Comparison of ENCODE assay signal across 13 cellular contexts in the genomic region with DNA sequence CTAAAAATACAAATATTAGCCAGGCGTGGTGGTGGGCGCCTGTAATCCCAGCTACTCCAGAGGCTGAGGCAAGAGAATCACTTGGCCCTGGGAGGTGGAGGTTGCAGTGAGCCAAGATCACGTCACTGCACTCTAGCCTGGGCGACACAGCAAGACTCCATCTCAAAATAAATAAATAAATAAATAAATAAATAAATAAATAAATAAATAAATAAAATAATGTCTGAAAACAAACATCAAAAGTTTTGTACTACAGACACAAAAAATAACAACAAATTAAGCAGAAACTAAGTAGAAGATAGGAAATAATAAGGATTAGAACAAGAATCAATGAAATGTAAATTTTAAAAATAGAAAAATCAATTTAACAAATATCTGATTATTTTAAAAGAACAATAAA. TPM values are rescaled to one million over a fixed set of nuclear protein-coding genes. Genes with fewer than 3 reads are reported as not detected.
DNase-seq lines count a peak whose midpoint lies in the region; ATAC-seq, FAIRE-seq and TF ChIP-seq lines count a peak whose summit lies in the region.
"Not testable (repeated sequence)": the region's sequence is repeated elsewhere in the genome, so short reads cannot be mapped to it uniquely, and the experiment has no call there.
"Had no signal": no experiment of that assay in that cellular context is flagged by ENCODE, and none has a peak within 500 bp of the region (broad histone marks: within the 10 kb centered on the region; RNA-seq: fewer than 3 reads in every experiment).

No MANE protein-coding gene starts in this region.

- not testable (repeated sequence) for H3K4me3 ChIP-seq in A549; HEK293 (ENCODE audit: low read depth, low read length); pancreas

- not testable (repeated sequence) for ATAC-seq in A549, pancreas

- intact Hi-C loops in pancreas (cut with DNase I), result not testable (repeated sequence)

- H3K27me3 ChIP-seq in pancreas, result not testable (repeated sequence)

- not testable (repeated sequence) for H3K27ac ChIP-seq in A549; HEK293 (ENCODE audit: extremely low read depth, low read depth, low read length); pancreas

- not testable (repeated sequence) for H3K36me3 ChIP-seq in HEK293 (ENCODE audit: control insufficient read depth in 2 of 2, insufficient read depth in 1 of 2, low read length in 2 of 2); pancreas

- TF ChIP-seq EP300 in A549 (IDR thresholded peaks at IDR 0.05), result not testable (repeated sequence)

- TF ChIP-seq CTCF in A549 (IDR thresholded peaks at IDR 0.05); HEK293 (tag by site-specific recombination; IDR thresholded peaks at IDR 0.05); pancreas (IDR thresholded peaks at IDR 0.05): not testable (repeated sequence)

- FAIRE-seq in A549 (lab: Jason Lieb, UNC), result not testable (repeated sequence)
- peak; percentile 17 for FAIRE-seq in TTC549 (lab: Jason Lieb, UNC)
- peak; percentile 87 for FAIRE-seq in frontal cortex (lab: Jason Lieb, UNC)
- peak; percentile 88 for FAIRE-seq in pancreas (lab: Jason Lieb, UNC)

- H3K9me3 ChIP-seq in A549; HEK293 (ENCODE audit: control insufficient read depth, insufficient read depth, low read depth, low read length); pancreas: not testable (repeated sequence)

- WGBS in A549 (ENCODE audit: missing lambda C conversion rate), result 15% methylated on average over 4 of the region's 4 CpGs
- 70 to 81% methylated on average over 4 of the region's 4 CpGs for WGBS in pancreas, 2 donors

- CTCF ChIA-PET in A549 (lab: Yijun Ruan, JAX), result interaction anchor here (1.2 kb wide), 1 partner anchor 10 kb away, joined by 3 read pairs; no protein-coding TSS in a partner anchor
- CTCF ChIA-PET in HEK293 (lab: Yijun Ruan, JAX), result not testable (repeated sequence)

- POLR2A ChIA-PET in A549 (lab: Yijun Ruan, JAX); HEK293 (lab: Yijun Ruan, JAX): not testable (repeated sequence)

- not testable (repeated sequence) for H3K4me2 ChIP-seq in A549

- not testable (repeated sequence) for H3K4me1 ChIP-seq in A549; HEK293 (ENCODE audit: control insufficient read depth, insufficient read depth, low read length); pancreas

- not testable (repeated sequence) for DNase-seq in A549 (ENCODE audit: low read depth in 1 of 2, low spot score in 1 of 2); frontal cortex (ENCODE audit: low spot score in 2 of 2); pancreas

- not testable (repeated sequence) for TF ChIP-seq RAD21 in A549 (conservative IDR thresholded peaks at IDR 0.05 in 1 of 2, IDR thresholded peaks at IDR 0.05 in 1 of 2)

- not testable (repeated sequence) for TF ChIP-seq POLR2A in A549 (IDR thresholded peaks at IDR 0.05; ENCODE audit: low read length)

TF ChIP-seq in A549, 52 proteins besides CTCF, POLR2A, EP300 and RAD21:
- peak; percentile 46 for TF ChIP-seq ZC3H11A (IDR thresholded peaks at IDR 0.05)
TF ChIP-seq in A549: peak in this region for 1; not testable (repeated sequence) for 51.

TF ChIP-seq in HEK293, 187 proteins besides CTCF, POLR2A, EP300 and RAD21 (continues in another document):
- TF ChIP-seq, protein P1, sequence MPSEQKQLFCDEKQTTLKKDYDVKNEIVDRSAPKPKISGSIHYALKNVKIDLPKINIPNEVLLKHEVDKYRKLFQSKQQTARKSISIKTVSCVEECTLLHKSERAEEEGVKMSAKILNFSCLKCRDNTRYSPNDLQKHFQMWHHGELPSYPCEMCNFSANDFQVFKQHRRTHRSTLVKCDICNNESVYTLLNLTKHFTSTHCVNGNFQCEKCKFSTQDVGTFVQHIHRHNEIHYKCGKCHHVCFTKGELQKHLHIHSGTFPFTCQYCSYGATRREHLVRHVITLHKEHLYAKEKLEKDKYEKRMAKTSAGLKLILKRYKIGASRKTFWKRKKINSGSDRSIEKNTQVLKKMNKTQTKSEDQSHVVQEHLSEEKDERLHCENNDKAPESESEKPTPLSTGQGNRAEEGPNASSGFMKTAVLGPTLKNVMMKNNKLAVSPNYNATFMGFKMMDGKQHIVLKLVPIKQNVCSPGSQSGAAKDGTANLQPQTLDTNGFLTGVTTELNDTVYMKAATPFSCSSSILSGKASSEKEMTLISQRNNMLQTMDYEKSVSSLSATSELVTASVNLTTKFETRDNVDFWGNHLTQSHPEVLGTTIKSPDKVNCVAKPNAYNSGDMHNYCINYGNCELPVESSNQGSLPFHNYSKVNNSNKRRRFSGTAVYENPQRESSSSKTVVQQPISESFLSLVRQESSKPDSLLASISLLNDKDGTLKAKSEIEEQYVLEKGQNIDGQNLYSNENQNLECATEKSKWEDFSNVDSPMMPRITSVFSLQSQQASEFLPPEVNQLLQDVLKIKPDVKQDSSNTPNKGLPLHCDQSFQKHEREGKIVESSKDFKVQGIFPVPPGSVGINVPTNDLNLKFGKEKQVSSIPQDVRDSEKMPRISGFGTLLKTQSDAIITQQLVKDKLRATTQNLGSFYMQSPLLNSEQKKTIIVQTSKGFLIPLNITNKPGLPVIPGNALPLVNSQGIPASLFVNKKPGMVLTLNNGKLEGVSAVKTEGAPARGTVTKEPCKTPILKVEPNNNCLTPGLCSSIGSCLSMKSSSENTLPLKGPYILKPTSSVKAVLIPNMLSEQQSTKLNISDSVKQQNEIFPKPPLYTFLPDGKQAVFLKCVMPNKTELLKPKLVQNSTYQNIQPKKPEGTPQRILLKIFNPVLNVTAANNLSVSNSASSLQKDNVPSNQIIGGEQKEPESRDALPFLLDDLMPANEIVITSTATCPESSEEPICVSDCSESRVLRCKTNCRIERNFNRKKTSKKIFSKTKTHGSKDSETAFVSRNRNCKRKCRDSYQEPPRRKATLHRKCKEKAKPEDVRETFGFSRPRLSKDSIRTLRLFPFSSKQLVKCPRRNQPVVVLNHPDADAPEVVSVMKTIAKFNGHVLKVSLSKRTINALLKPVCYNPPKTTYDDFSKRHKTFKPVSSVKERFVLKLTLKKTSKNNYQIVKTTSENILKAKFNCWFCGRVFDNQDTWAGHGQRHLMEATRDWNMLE (tag by site-specific recombination; conservative IDR thresholded peaks at IDR 0.05; ENCODE audit: low read depth), result peak; percentile 82; the same call in 1 of the 2 replicates
- TF ChIP-seq ZNF426 (tag by site-specific recombination; IDR thresholded peaks at IDR 0.05) (peak; percentile 76), ZNF394 (tag by site-specific recombination; IDR thresholded peaks at IDR 0.05; ENCODE audit: borderline replicate concordance) (peak; percentile 87), ZNF140 (tag by site-specific recombination; IDR thresholded peaks at IDR 0.05) (peak; percentile 76; the same call in 1 of the 2 replicates), ZFP37 (tag by site-specific recombination; IDR thresholded peaks at IDR 0.05) (0 out of 2 replicates have a peak, but pooled peaks have one; percentile 30), ZNF555 (tag by site-specific recombination; conservative IDR thresholded peaks at IDR 0.05) (peak; percentile 90), ZNF510 (tag by site-specific recombination; IDR thresholded peaks at IDR 0.05; ENCODE audit: insufficient replicate concordance) (peak; percentile 62), ZNF501 (tag by site-specific recombination; IDR thresholded peaks at IDR 0.05) (0 out of 2 replicates have a peak, but pooled peaks have one; percentile 34)

RNA-seq across cellular contexts. Expression of a gene that starts 8.9 kb away (rescaled TPM):
- polyA plus RNA-seq in A549 (2011; rRNA removed) (not detected in 2 replicates), A549 (2017; fragmentation: RNase III; extraction: RNeasy Plus Mini Kit Qiagen cat#74134 plus additional on column Dnase treatment) (not detected in 3 replicates), pancreas (not detected)
- not detected in 2 replicates for polyA plus RNA-seq in A549 (2012; cell fraction: cytosol; rRNA removed)
- polyA plus RNA-seq in A549 (2012; cell fraction: nucleus; rRNA removed), result not detected in 2 replicates
- not detected in 2 replicates for polyA minus RNA-seq in A549 (2011; rRNA and poly(A)+ RNA removed)
- total RNA-seq in frontal cortex (not detected), pancreas (not detected)
- total RNA-seq: A673; CD4-positive, alpha-beta memory T cell; CD4-positive, CD25-positive, alpha-beta regulatory T cell; CD8-positive, alpha-beta memory T cell; Daoy; G401 had no signal
- polyA plus RNA-seq: AG04450; CD14-positive monocyte; CD4-positive, alpha-beta memory T cell; CD4-positive, CD25-positive, alpha-beta regulatory T cell; CD8-positive, alpha-beta memory T cell had no signal

RNA-seq across cellular contexts. Expression of a gene that starts 21.2 kb away (rescaled TPM):
- not detected in 2 replicates for polyA plus RNA-seq in A549 (2011; rRNA removed)
- polyA plus RNA-seq in A549 (2012; cell fraction: cytosol; rRNA removed), result not detected in 2 replicates
- not detected in 2 replicates for polyA plus RNA-seq in A549 (2012; cell fraction: nucleus; rRNA removed)
- not detected in 3 replicates for polyA plus RNA-seq in A549 (2017; fragmentation: RNase III; extraction: RNeasy Plus Mini Kit Qiagen cat#74134 plus additional on column Dnase treatment)
- polyA minus RNA-seq in A549 (2011; rRNA and poly(A)+ RNA removed), result not detected in 2 replicates
- total RNA-seq in frontal cortex, result not detected
- not detected for total RNA-seq in pancreas
- not detected for polyA plus RNA-seq in pancreas
- total RNA-seq: A673; CD4-positive, alpha-beta memory T cell; CD4-positive, CD25-positive, alpha-beta regulatory T cell; CD8-positive, alpha-beta memory T cell; Daoy; G401 had no signal
- polyA plus RNA-seq: AG04450; CD14-positive monocyte; CD4-positive, alpha-beta memory T cell; CD4-positive, CD25-positive, alpha-beta regulatory T cell; CD8-positive, alpha-beta memory T cell had no signal

RNA-seq across cellular contexts. Expression of a gene that starts 59.2 kb away (rescaled TPM):
- polyA plus RNA-seq in A549 (2011; rRNA removed) (not detected in 2 replicates), A549 (2017; fragmentation: RNase III; extraction: RNeasy Plus Mini Kit Qiagen cat#74134 plus additional on column Dnase treatment) (not detected in 3 replicates), pancreas (not detected)
- polyA plus RNA-seq in A549 (2012; cell fraction: cytosol; rRNA removed), result not detected in 2 replicates
- not detected in 2 replicates for polyA plus RNA-seq in A549 (2012; cell fraction: nucleus; rRNA removed)
- not detected in 2 replicates for polyA minus RNA-seq in A549 (2011; rRNA and poly(A)+ RNA removed)
- total RNA-seq in frontal cortex (not detected), pancreas (not detected)
- total RNA-seq: A673; CD4-positive, alpha-beta memory T cell; CD4-positive, CD25-positive, alpha-beta regulatory T cell; CD8-positive, alpha-beta memory T cell; Daoy; G401 had no signal
- polyA plus RNA-seq: AG04450; CD14-positive monocyte; CD4-positive, alpha-beta memory T cell; CD4-positive, CD25-positive, alpha-beta regulatory T cell; CD8-positive, alpha-beta memory T cell had no signal
